Comparison of ENCODE assay signal across 15 cellular contexts in the genomic region with DNA sequence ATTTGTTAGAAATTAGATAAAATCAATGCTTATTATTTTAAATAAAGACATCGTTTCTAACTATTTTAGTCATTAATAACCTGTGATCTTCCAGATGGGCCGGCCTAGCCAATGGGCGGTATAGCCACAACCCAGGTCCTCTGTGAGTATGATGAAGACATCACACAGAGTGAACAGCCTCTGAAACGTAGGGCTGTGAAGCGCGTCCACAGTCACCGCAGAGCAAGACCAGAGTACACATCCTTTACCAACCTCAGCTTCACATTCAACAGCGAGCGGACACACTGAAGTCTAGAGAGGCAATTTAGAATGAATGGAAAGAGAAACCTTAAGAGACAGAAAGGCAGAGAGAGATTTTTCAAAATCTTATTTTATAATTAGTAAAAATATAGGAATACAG.
DNase-seq lines count a peak whose midpoint lies in the region; ATAC-seq and TF ChIP-seq lines count a peak whose summit lies in the region.
"Had no signal": no experiment of that assay in that cellular context is flagged by ENCODE, and none has a peak within 500 bp of the region (broad histone marks: within the 10 kb centered on the region; RNA-seq: fewer than 3 reads in every experiment).

No MANE protein-coding gene starts in this region.

- no peak for ATAC-seq in CD4-positive, alpha-beta T cell (ENCODE audit: poor library complexity)
- ATAC-seq in GM19328 (IDR thresholded peaks at IDR 0.05; ENCODE audit: unreplicated experiment): peak; percentile 75
- ATAC-seq in HG02759 (IDR thresholded peaks at IDR 0.05; ENCODE audit: unreplicated experiment): peak; percentile 77
- ATAC-seq in HG03442 (IDR thresholded peaks at IDR 0.05; ENCODE audit: unreplicated experiment): peak; percentile 93
- no peak for ATAC-seq in gastrocnemius medialis
- ATAC-seq: left lobe of liver had no signal

- H3K4me1 ChIP-seq in gastrocnemius medialis: no peaks in the 10 kb centered on the region
- H3K4me1 ChIP-seq: parathyroid adenoma had no signal

- POLR2A ChIA-PET in CD4-positive, alpha-beta T cell (lab: Charles Lee): no interaction called here

- peaks cover 3% of the 10 kb centered on the region for H3K27me3 ChIP-seq in CD4-positive, alpha-beta T cell (ENCODE audit: control insufficient read depth, insufficient read depth, low read length)
- peaks cover 1 to 11% (median 2%) of the 10 kb centered on the region in 3 donors for H3K27me3 ChIP-seq in gastrocnemius medialis

- H3K4me1 Mint-ChIP-seq in CD4-positive, alpha-beta T cell (ENCODE audit: low read depth): peaks cover 16% of the 10 kb centered on the region

- CTCF ChIA-PET in CD4-positive, alpha-beta T cell (lab: Charles Lee): no interaction called here

- H3K27ac ChIP-seq in CD4-positive, alpha-beta T cell (ENCODE audit: low read depth, low read length): no peak overlapping the region
- no peak overlapping the region for H3K27ac ChIP-seq in gastrocnemius medialis
- H3K27ac ChIP-seq: parathyroid adenoma had no signal

- no peaks in the 10 kb centered on the region for H3K36me3 ChIP-seq in gastrocnemius medialis

- intact Hi-C loops in CD4-positive, alpha-beta T cell (cut with DNase I, micrococcal nuclease): no loop called here
- intact Hi-C loops in gastrocnemius medialis (cut with DNase I; ENCODE audit: low total_unique reads): no loop called here

- H3K4me3 Mint-ChIP-seq in CD4-positive, alpha-beta T cell: peak overlapping the region; percentile 14

- H3K36me3 Mint-ChIP-seq in CD4-positive, alpha-beta T cell (ENCODE audit: low read depth): no peaks in the 10 kb centered on the region

- in situ Hi-C loops in gastrocnemius medialis (cut with MboI; ENCODE audit: low sequenced_read_pairs in 4 of 4): no loop called here

- no peak for TF ChIP-seq POLR2A in gastrocnemius medialis (IDR thresholded peaks at IDR 0.05)

- DNase-seq in CD4-positive, alpha-beta T cell: no peak
- DNase-seq in KG1 (lab: John Stamatoyannopoulos, UW): no peak
- DNase-seq in NCI-H226: no peak
- DNase-seq in gastrocnemius medialis: no peak
- DNase-seq in NCI-H2196 treated with DMSO at 0.1 percent for 48 hours (lab: John Stamatoyannopoulos, UW; ENCODE audit: unreplicated experiment): no peak
- DNase-seq: effector CD4-positive, alpha-beta T cell; NCI-H1105; NK-92 treated with Interleukin-12 subunit alpha and Interleukin-12 subunit beta, amount 100 ng/mL, for 24 hours; stimulated activated CD4-positive, alpha-beta T cell treated with anti-CD3 and anti-CD28 coated beads, Interleukin-4, amount 100 ng/mL, for 1 hour; SW 1271 had no signal

- H3K27me3 Mint-ChIP-seq in CD4-positive, alpha-beta T cell: peaks cover 4% of the 10 kb centered on the region

- H3K9me3 ChIP-seq in CD4-positive, alpha-beta T cell (ENCODE audit: control insufficient read depth, low read length): no peaks in the 10 kb centered on the region
- H3K9me3 ChIP-seq in gastrocnemius medialis: no peaks in the 10 kb centered on the region

- H3K9me3 Mint-ChIP-seq in CD4-positive, alpha-beta T cell: no peaks in the 10 kb centered on the region

- no peak overlapping the region for H3K4me3 ChIP-seq in gastrocnemius medialis

- H3K27ac Mint-ChIP-seq in CD4-positive, alpha-beta T cell: no peak overlapping the region

- TF ChIP-seq CTCF in CD4-positive, alpha-beta T cell (IDR thresholded peaks at IDR 0.05): no peak
- no peak for TF ChIP-seq CTCF in gastrocnemius medialis (IDR thresholded peaks at IDR 0.05 in 4 of 5, conservative IDR thresholded peaks at IDR 0.05 in 1 of 5)

Comparison
In these comparisons a context has a peak if more than half of its experiments do, and no peak if none do; other contexts are left out.
1. ATAC-seq: peak in GM19328 (single experiment), HG02759 (single experiment) and HG03442 (single experiment); none in CD4-positive, alpha-beta T cell (single experiment) and gastrocnemius medialis (0 of 2).